In the genomic region with DNA sequence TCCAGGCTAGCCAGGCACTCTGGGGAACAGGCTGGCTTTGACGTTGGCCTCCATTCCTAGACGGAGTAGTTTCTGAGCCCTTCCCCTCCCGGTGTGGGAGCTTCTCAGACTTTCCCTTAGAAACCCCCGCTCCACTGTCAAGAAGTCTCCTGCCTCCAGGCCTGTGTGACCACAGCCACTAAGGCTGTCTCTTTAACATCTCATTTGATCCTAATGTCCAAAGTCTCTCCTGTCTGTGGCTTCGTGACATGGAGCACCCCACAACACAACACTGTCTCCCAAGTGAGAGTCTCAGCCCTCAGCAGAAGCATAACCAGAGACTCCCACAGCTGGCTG, we compare ENCODE assay signal across 8 cellular contexts. TPM values are rescaled to one million over a fixed set of nuclear protein-coding genes. Genes with fewer than 3 reads are reported as not detected.
DNase-seq lines count a peak whose midpoint lies in the region; ATAC-seq and TF ChIP-seq lines count a peak whose summit lies in the region.

No MANE protein-coding gene starts in this region.

- TF ChIP-seq POLR2A in lower leg skin (IDR thresholded peaks at IDR 0.05) = no peak

- peaks cover 89% of the 10 kb centered on the region for H3K4me1 Mint-ChIP-seq in stimulated activated naive CD8-positive, alpha-beta T cell treated with anti-CD3 and anti-CD28 coated beads, Interleukin-15, amount 100 ng/mL, for 72 hours

- no peaks in the 10 kb centered on the region for H3K27me3 Mint-ChIP-seq in stimulated activated naive CD8-positive, alpha-beta T cell treated with anti-CD3 and anti-CD28 coated beads, Interleukin-15, amount 100 ng/mL, for 72 hours

- CTCF ChIA-PET in PC-9 (lab: Charles Lee) (no interaction called here), GM10248 (lab: Yijun Ruan, JAX) (interaction anchor here (1.0 to 9.0 kb wide), 3 partner anchors 16 to 141 kb away, joined by 3 to 49 read pairs (median 8); no protein-coding TSS in a partner anchor)

- ATAC-seq in GM21423 (IDR thresholded peaks at IDR 0.05; ENCODE audit: unreplicated experiment) = peak; percentile 11
- peak; percentile 1 for ATAC-seq in stimulated activated naive CD8-positive, alpha-beta T cell treated with anti-CD3 and anti-CD28 coated beads, Interleukin-15, amount 100 ng/mL, for 72 hours

- H3K9me2 ChIP-seq in PC-9 (ENCODE audit: insufficient read depth) = no peaks in the 10 kb centered on the region

- peak overlapping the region; percentile 58 for H3K9ac ChIP-seq in fibroblast of lung (ENCODE audit: insufficient read depth, low read length)

- peak overlapping the region; percentile 96 for H3K4me2 ChIP-seq in PC-9
- H3K4me2 ChIP-seq in fibroblast of lung (ENCODE audit: extremely low read depth, insufficient read depth, low read length) = peak overlapping the region; percentile 80

- H4K20me1 ChIP-seq in PC-9 (ENCODE audit: insufficient read depth) (peaks cover 8% of the 10 kb centered on the region; the same call in 1 of the 2 replicates), fibroblast of lung (ENCODE audit: control insufficient read depth, extremely low read depth, insufficient read depth, low read length) (no peaks in the 10 kb centered on the region)

- DNase-seq in PC-9 = no peak
- DNase-seq in fibroblast of lung (ENCODE audit: low read depth in 2 of 2) = no peak
- no peak for DNase-seq in stimulated activated naive CD8-positive, alpha-beta T cell treated with anti-CD3 and anti-CD28 coated beads, Interleukin-15, amount 100 ng/mL, for 72 hours
- no peak for DNase-seq in GM10248 (ENCODE audit: extremely low spot score)
- no peak for DNase-seq in lower leg skin (ENCODE audit: low spot score in 2 of 2)
- no peak for DNase-seq in SHP77 treated with DMSO at 0.1 percent for 48 hours (lab: John Stamatoyannopoulos, UW)
- no peak for DNase-seq in NCI-H748 (lab: John Stamatoyannopoulos, UW; ENCODE audit: unreplicated experiment)

- POLR2A ChIA-PET in PC-9 (lab: Charles Lee; ENCODE audit: unreplicated experiment) = interaction anchor here (0.6 kb wide), 1 partner anchor 982 kb away, joined by 4 read pairs; a partner anchor contains a TSS
- POLR2A ChIA-PET in GM10248 (lab: Yijun Ruan, JAX) = no interaction called here

- peak overlapping the region; percentile 40; the same call in 1 of the 2 replicates for H3K4me3 ChIP-seq in PC-9
- peak overlapping the region in 2 of 4 experiments; percentile 1 to 34 for H3K4me3 ChIP-seq in fibroblast of lung (replicated peaks in 1 of 4; ENCODE audit: control extremely low read depth in 1 of 4, insufficient read depth in 1 of 4, low read depth in 3 of 4, low read length in 4 of 4)
- H3K4me3 ChIP-seq in lower leg skin (ENCODE audit: low read depth, poor library complexity, severe bottlenecking) = no peak overlapping the region

- H2AFZ ChIP-seq in PC-9 = no peak overlapping the region
- no peak overlapping the region for H2AFZ ChIP-seq in fibroblast of lung (ENCODE audit: low read length)

- BruUV-seq in PC-9 (replicated peaks; lab: Mats Ljungman, UMichigan) = TSS peak; percentile 52

- no peaks in the 10 kb centered on the region for H3K9me3 ChIP-seq in PC-9 (ENCODE audit: insufficient read depth, low read depth)
- no peaks in the 10 kb centered on the region for H3K9me3 ChIP-seq in fibroblast of lung (ENCODE audit: control insufficient read depth, insufficient read depth, low read depth, low read length)

- intact Hi-C loops in PC-9 (cut with micrococcal nuclease; ENCODE audit: unreplicated experiment) = loop anchor here (10.0 kb wide), 1 partner anchor 1203 kb away; no protein-coding TSS in a partner anchor
- intact Hi-C loops in lower leg skin (cut with DNase I; ENCODE audit: low total_unique reads) = no loop called here

- peak overlapping the region; percentile 92 to 93 for H3K4me3 Mint-ChIP-seq in stimulated activated naive CD8-positive, alpha-beta T cell treated with anti-CD3 and anti-CD28 coated beads, Interleukin-15, amount 100 ng/mL, for 72 hours

- no peaks in the 10 kb centered on the region for H3K27me3 ChIP-seq in PC-9 (ENCODE audit: insufficient read depth, low read depth)
- H3K27me3 ChIP-seq in fibroblast of lung (ENCODE audit: control insufficient read depth, insufficient read depth, low read length) = no peaks in the 10 kb centered on the region

- peaks cover 59% of the 10 kb centered on the region for H3F3A ChIP-seq in PC-9 (ENCODE audit: insufficient read depth, low read depth)

- no peaks in the 10 kb centered on the region for H3K9me3 Mint-ChIP-seq in stimulated activated naive CD8-positive, alpha-beta T cell treated with anti-CD3 and anti-CD28 coated beads, Interleukin-15, amount 100 ng/mL, for 72 hours

- H3K79me2 ChIP-seq in PC-9 (ENCODE audit: low read depth) (peaks cover 51% of the 10 kb centered on the region), fibroblast of lung (ENCODE audit: control insufficient read depth, insufficient read depth, low read length) (peaks cover 49% of the 10 kb centered on the region)

- H3K36me3 ChIP-seq in PC-9 (ENCODE audit: low read depth) (no peaks in the 10 kb centered on the region), fibroblast of lung (ENCODE audit: control insufficient read depth, insufficient read depth, low read length) (peaks cover 27% of the 10 kb centered on the region)

- H3K4me1 ChIP-seq in PC-9 (replicated peaks; ENCODE audit: insufficient read depth) (peaks cover 81% of the 10 kb centered on the region), fibroblast of lung (ENCODE audit: control insufficient read depth, extremely low read depth, insufficient read depth, low read length) (peaks cover 55% of the 10 kb centered on the region)

- 7 to 8% methylated on average over 5 of the region's 5 CpGs for WGBS in lower leg skin, 2 donors

- H3K27ac Mint-ChIP-seq in stimulated activated naive CD8-positive, alpha-beta T cell treated with anti-CD3 and anti-CD28 coated beads, Interleukin-15, amount 100 ng/mL, for 72 hours = peak overlapping the region; percentile 98

- H3K27ac ChIP-seq in PC-9 (peak overlapping the region; percentile 65), fibroblast of lung (ENCODE audit: insufficient read depth, low read length) (peak overlapping the region; percentile 88)

- TF ChIP-seq CTCF in PC-9 (conservative IDR thresholded peaks at IDR 0.05) (no peak), fibroblast of lung (conservative IDR thresholded peaks at IDR 0.05 in 1 of 2, IDR thresholded peaks at IDR 0.05 in 1 of 2; ENCODE audit: low read depth in 1 of 2, low read length in 2 of 2) (no peak), GM10248 (IDR thresholded peaks at IDR 0.05; ENCODE audit: control extremely low read depth, extremely low read depth, low read depth, missing control alignments) (no peak), lower leg skin (IDR thresholded peaks at IDR 0.05) (no peak)

RNA-seq across cellular contexts. Expression of a gene that starts 6.0 kb away (rescaled TPM):
- total RNA-seq in PC-9 (2021) = 9.2 and 10.3 TPM in 2 replicates
- 6.3 and 6.7 TPM in 2 replicates for total RNA-seq in fibroblast of lung
- polyA plus RNA-seq in fibroblast of lung = 4.0 and 6.3 TPM in 2 replicates
- polyA plus RNA-seq in fibroblast of lung (2012) = 4.5 and 7.0 TPM in 2 replicates
- polyA minus RNA-seq in fibroblast of lung (ENCODE audit: low replicate concordance) = 8.1 and 20.8 TPM in 2 replicates
- total RNA-seq in lower leg skin = 10 to 100 TPM; 63.7 to 97.1 (median 82.2) TPM

RNA-seq across cellular contexts. Expression of a gene that starts 39.9 kb away (rescaled TPM):
- total RNA-seq in PC-9 (2021) (9.0 and 9.5 TPM in 2 replicates), fibroblast of lung (1.5 and 2.1 TPM in 2 replicates), lower leg skin (1 to 10 TPM; 2.7 to 5.6 (median 4.9) TPM)
- polyA plus RNA-seq in fibroblast of lung = 1.6 and 1.8 TPM in 2 replicates
- 1.5 and 1.7 TPM in 2 replicates for polyA plus RNA-seq in fibroblast of lung (2012)
- polyA minus RNA-seq in fibroblast of lung (ENCODE audit: low replicate concordance) = 2.9 and 3.3 TPM in 2 replicates

RNA-seq across cellular contexts. Expression of a gene that starts 39.9 kb away (rescaled TPM):
- total RNA-seq in PC-9 (2021) = 43.4 and 44.4 TPM in 2 replicates
- 27.2 and 37.5 TPM in 2 replicates for total RNA-seq in fibroblast of lung
- 32.1 and 34.3 TPM in 2 replicates for polyA plus RNA-seq in fibroblast of lung
- polyA plus RNA-seq in fibroblast of lung (2012) = 30.9 and 33.4 TPM in 2 replicates
- polyA minus RNA-seq in fibroblast of lung (ENCODE audit: low replicate concordance) = 80.7 and 103 TPM in 2 replicates
- total RNA-seq in lower leg skin = 10 to 100 TPM; 40.1 to 87.4 (median 56.4) TPM

RNA-seq across cellular contexts. Expression of a gene that starts 45.1 kb away (rescaled TPM):
- total RNA-seq in PC-9 (2021) (not detected in 2 replicates), fibroblast of lung (not detected in 2 replicates), lower leg skin (not detected)
- polyA plus RNA-seq in fibroblast of lung = 0.03 and 0.05 TPM in 2 replicates
- 0.07 TPM in 1 of 2 replicates, not detected in the other for polyA plus RNA-seq in fibroblast of lung (2012)
- polyA minus RNA-seq in fibroblast of lung (ENCODE audit: low replicate concordance) = not detected in 2 replicates
